8 cellular contexts compared by ENCODE assay signal in genomic region chr3:37243811-37244748, GRCh38. TPM values are rescaled to one million over a fixed set of nuclear protein-coding genes. Genes with fewer than 3 reads are reported as not detected.
DNase-seq lines count a peak whose midpoint lies in the region; ATAC-seq and TF ChIP-seq lines count a peak whose summit lies in the region.

No MANE protein-coding gene starts in this region.

- peaks cover 16% of the 10 kb centered on the region; the same call in 1 of the 2 replicates for H4K20me1 ChIP-seq in DOHH2 (ENCODE audit: control insufficient read depth, insufficient read depth, low read depth, low read length)
- peaks cover 6% of the 10 kb centered on the region for H4K20me1 ChIP-seq in GM23338 (replicated peaks; ENCODE audit: insufficient read depth)

- H3K4me3 ChIP-seq in DOHH2 (ENCODE audit: low read length) (peak overlapping the region; percentile 98), GM23338 (peak overlapping the region; percentile 93), subcutaneous abdominal adipose tissue (ENCODE audit: low read depth in 1 of 5, low read length in 5 of 5) (peak overlapping the region; percentile 86 to 97 (median 94))
- H3K4me3 ChIP-seq in naive thymus-derived CD4-positive, alpha-beta T cell (ENCODE audit: low read length) = peak overlapping the region; percentile 88

- H3K4me3 Mint-ChIP-seq in GM23338 = peak overlapping the region; percentile 96
- peak overlapping the region; percentile 95 for H3K4me3 Mint-ChIP-seq in activated T-helper 1 cell treated with anti-CD3 and anti-CD28 coated beads, Interleukin-12 subunit alpha, Interleukin-12 subunit beta, Interleukin-2, Interleukin-4 antibody, amounts not matched to agents 30 ng/mL and 10 ng/mL and 1 ng/mL, durations not matched to agents 14 hours and 24 hours and 36 hours
- H3K4me3 Mint-ChIP-seq in naive thymus-derived CD4-positive, alpha-beta T cell = peak overlapping the region; percentile 95 to 98 (median 96)

- peaks cover 10% of the 10 kb centered on the region for H3K27me3 Mint-ChIP-seq in GM23338 (ENCODE audit: insufficient read depth, low read depth, poor library complexity)
- H3K27me3 Mint-ChIP-seq in activated T-helper 1 cell treated with anti-CD3 and anti-CD28 coated beads, Interleukin-12 subunit alpha, Interleukin-12 subunit beta, Interleukin-2, Interleukin-4 antibody, amounts not matched to agents 30 ng/mL and 10 ng/mL and 1 ng/mL, durations not matched to agents 14 hours and 24 hours and 36 hours (ENCODE audit: insufficient read depth) = no peaks in the 10 kb centered on the region
- no peaks in the 10 kb centered on the region for H3K27me3 Mint-ChIP-seq in naive thymus-derived CD4-positive, alpha-beta T cell

- POLR2A ChIA-PET in naive thymus-derived CD4-positive, alpha-beta T cell (lab: Charles Lee) = interaction anchor here (1.3 kb wide), 1 partner anchor 921 kb away, joined by 3 read pairs; the partner anchor contains the start of gene OXSR1

- peaks cover 5% of the 10 kb centered on the region; the same call in 1 of the 3 replicates for H3K9me3 Mint-ChIP-seq in GM23338
- no peaks in the 10 kb centered on the region for H3K9me3 Mint-ChIP-seq in activated T-helper 1 cell treated with anti-CD3 and anti-CD28 coated beads, Interleukin-12 subunit alpha, Interleukin-12 subunit beta, Interleukin-2, Interleukin-4 antibody, amounts not matched to agents 30 ng/mL and 10 ng/mL and 1 ng/mL, durations not matched to agents 14 hours and 24 hours and 36 hours
- no peaks in the 10 kb centered on the region for H3K9me3 Mint-ChIP-seq in naive thymus-derived CD4-positive, alpha-beta T cell

- H3K9me2 ChIP-seq in DOHH2 (replicated peaks; ENCODE audit: control insufficient read depth, low read length) = no peaks in the 10 kb centered on the region
- H3K9me2 ChIP-seq in GM23338 (ENCODE audit: insufficient read depth) = 0 out of 2 replicates have a peak, but pooled peaks cover 3% of the 10 kb centered on the region

- no peaks in the 10 kb centered on the region; the same call in 1 of the 3 replicates for H3K36me3 Mint-ChIP-seq in GM23338 (ENCODE audit: low read depth)
- H3K36me3 Mint-ChIP-seq in activated T-helper 1 cell treated with anti-CD3 and anti-CD28 coated beads, Interleukin-12 subunit alpha, Interleukin-12 subunit beta, Interleukin-2, Interleukin-4 antibody, amounts not matched to agents 30 ng/mL and 10 ng/mL and 1 ng/mL, durations not matched to agents 14 hours and 24 hours and 36 hours (ENCODE audit: low read depth) = peaks cover 12% of the 10 kb centered on the region
- H3K36me3 Mint-ChIP-seq in naive thymus-derived CD4-positive, alpha-beta T cell = peaks cover 0 to 6% (median 0%) of the 10 kb centered on the region in 5 donors

- peak; percentile 78 for DNase-seq in GM23338 (ENCODE audit: low spot score)
- DNase-seq in NCI-H526 treated with DMSO at 0.1 percent for 48 hours (lab: John Stamatoyannopoulos, UW) = peak; percentile 21
- peak; percentile 24 for DNase-seq in activated T-helper 1 cell treated with anti-CD3 and anti-CD28 coated beads, Interleukin-12 subunit alpha, Interleukin-12 subunit beta, Interleukin-2, Interleukin-4 antibody, amounts not matched to agents 30 ng/mL and 10 ng/mL and 1 ng/mL, durations not matched to agents 14 hours and 24 hours and 36 hours (ENCODE audit: low spot score)
- DNase-seq in fibroblast of peridontal ligament (ENCODE audit: extremely low read depth) = peak; percentile 72
- DNase-seq in naive thymus-derived CD4-positive, alpha-beta T cell = peak in 6 of 9 donors; percentile 4 to 52 (median 10)

- H3F3A ChIP-seq in DOHH2 (ENCODE audit: control insufficient read depth, insufficient read depth) = no peaks in the 10 kb centered on the region
- H3F3A ChIP-seq in GM23338 (replicated peaks; ENCODE audit: low read depth) = peaks cover 3% of the 10 kb centered on the region; the same call in 1 of the 2 replicates

- CTCF ChIA-PET in naive thymus-derived CD4-positive, alpha-beta T cell (lab: Charles Lee) = no interaction called here

- H3K79me2 ChIP-seq in DOHH2 (ENCODE audit: control insufficient read depth, low read length) (peaks cover 68% of the 10 kb centered on the region), GM23338 (replicated peaks; ENCODE audit: insufficient read depth) (peaks cover 53% of the 10 kb centered on the region)

- TF ChIP-seq CTCF in DOHH2 (IDR thresholded peaks at IDR 0.05; ENCODE audit: low read depth, low read length, poor library complexity, severe bottlenecking) (no peak), GM23338 (conservative IDR thresholded peaks at IDR 0.05; ENCODE audit: low read depth in 2 of 2) (no peak)

- H3K9me3 ChIP-seq in DOHH2 (ENCODE audit: control insufficient read depth, insufficient read depth, low read length) = no peaks in the 10 kb centered on the region
- no peaks in the 10 kb centered on the region for H3K9me3 ChIP-seq in naive thymus-derived CD4-positive, alpha-beta T cell (ENCODE audit: control insufficient read depth in 2 of 3, low read length in 3 of 3)
- no peaks in the 10 kb centered on the region for H3K9me3 ChIP-seq in subcutaneous abdominal adipose tissue (ENCODE audit: control insufficient read depth in 5 of 5, low read length in 5 of 5)

- peak overlapping the region; percentile 89 to 100 (median 98) for H3K9ac ChIP-seq in subcutaneous abdominal adipose tissue (ENCODE audit: low read length in 5 of 5)

- peak overlapping the region; percentile 91 for H3K27ac Mint-ChIP-seq in GM23338
- H3K27ac Mint-ChIP-seq in activated T-helper 1 cell treated with anti-CD3 and anti-CD28 coated beads, Interleukin-12 subunit alpha, Interleukin-12 subunit beta, Interleukin-2, Interleukin-4 antibody, amounts not matched to agents 30 ng/mL and 10 ng/mL and 1 ng/mL, durations not matched to agents 14 hours and 24 hours and 36 hours = peak overlapping the region; percentile 98
- peak overlapping the region; percentile 97 to 99 (median 98) for H3K27ac Mint-ChIP-seq in naive thymus-derived CD4-positive, alpha-beta T cell

- peak overlapping the region; percentile 73 for H3K4me2 ChIP-seq in DOHH2 (ENCODE audit: low read length)
- H3K4me2 ChIP-seq in GM23338 = peak overlapping the region; percentile 77

- H3K27me3 ChIP-seq in DOHH2 (ENCODE audit: control insufficient read depth, low read length) = no peaks in the 10 kb centered on the region
- H3K27me3 ChIP-seq in GM23338 (ENCODE audit: insufficient read depth) = no peaks in the 10 kb centered on the region
- no peaks in the 10 kb centered on the region for H3K27me3 ChIP-seq in naive thymus-derived CD4-positive, alpha-beta T cell (ENCODE audit: control insufficient read depth in 2 of 2, insufficient read depth in 2 of 2, low read length in 2 of 2)
- H3K27me3 ChIP-seq in subcutaneous abdominal adipose tissue (ENCODE audit: control insufficient read depth in 5 of 5, insufficient read depth in 4 of 5, low read length in 5 of 5) = no peaks in the 10 kb centered on the region

- peak overlapping the region; percentile 82; the same call in 1 of the 2 replicates for H2AFZ ChIP-seq in GM23338

- H3K4me1 Mint-ChIP-seq in GM23338 = peaks cover 19% of the 10 kb centered on the region
- H3K4me1 Mint-ChIP-seq in activated T-helper 1 cell treated with anti-CD3 and anti-CD28 coated beads, Interleukin-12 subunit alpha, Interleukin-12 subunit beta, Interleukin-2, Interleukin-4 antibody, amounts not matched to agents 30 ng/mL and 10 ng/mL and 1 ng/mL, durations not matched to agents 14 hours and 24 hours and 36 hours (ENCODE audit: low read depth) = peaks cover 44% of the 10 kb centered on the region
- peaks cover 38 to 64% (median 58%) of the 10 kb centered on the region in 7 donors for H3K4me1 Mint-ChIP-seq in naive thymus-derived CD4-positive, alpha-beta T cell

- peak overlapping the region; percentile 28; the same call in 1 of the 2 replicates for H3K27ac ChIP-seq in DOHH2 (ENCODE audit: low read depth, low read length)
- peak overlapping the region; percentile 91; the same call in 1 of the 2 replicates for H3K27ac ChIP-seq in GM23338 (ENCODE audit: low read depth)
- H3K27ac ChIP-seq in naive thymus-derived CD4-positive, alpha-beta T cell (ENCODE audit: low read depth, low read length) = peak overlapping the region; percentile 92
- H3K27ac ChIP-seq in subcutaneous abdominal adipose tissue (ENCODE audit: low read depth, low read length) = peak overlapping the region; percentile 98

- peak; percentile 59 for ATAC-seq in GM23338
- no peak for ATAC-seq in naive thymus-derived CD4-positive, alpha-beta T cell
- ATAC-seq in HG02678 (IDR thresholded peaks at IDR 0.05; ENCODE audit: unreplicated experiment) = no peak

- intact Hi-C loops in activated T-helper 1 cell treated with anti-CD3 and anti-CD28 coated beads, Interleukin-12 subunit alpha, Interleukin-12 subunit beta, Interleukin-2, Interleukin-4 antibody, amounts not matched to agents 30 ng/mL and 10 ng/mL and 1 ng/mL, durations not matched to agents 14 hours and 24 hours and 36 hours (cut with micrococcal nuclease) = no loop called here
- intact Hi-C loops in naive thymus-derived CD4-positive, alpha-beta T cell (cut with micrococcal nuclease) = no loop called here

- peaks cover 19% of the 10 kb centered on the region for H3K4me1 ChIP-seq in DOHH2 (ENCODE audit: control insufficient read depth, low read length)
- peaks cover 32% of the 10 kb centered on the region for H3K4me1 ChIP-seq in GM23338 (ENCODE audit: insufficient read depth)
- peaks cover 25 to 45% of the 10 kb centered on the region in 2 donors for H3K4me1 ChIP-seq in naive thymus-derived CD4-positive, alpha-beta T cell (ENCODE audit: control insufficient read depth in 2 of 2, insufficient read depth in 2 of 2, low read length in 2 of 2)
- peaks cover 0 to 54% (median 44%) of the 10 kb centered on the region in 5 donors for H3K4me1 ChIP-seq in subcutaneous abdominal adipose tissue (ENCODE audit: control insufficient read depth in 5 of 5, insufficient read depth in 5 of 5, low read length in 5 of 5)

- H3K36me3 ChIP-seq in DOHH2 (ENCODE audit: control insufficient read depth, low read length) = peaks cover 11% of the 10 kb centered on the region; the same call in 1 of the 2 replicates
- H3K36me3 ChIP-seq in GM23338 (ENCODE audit: insufficient read depth) = no peaks in the 10 kb centered on the region
- peaks cover 0 to 8% (median 0%) of the 10 kb centered on the region in 3 experiments for H3K36me3 ChIP-seq in naive thymus-derived CD4-positive, alpha-beta T cell (ENCODE audit: control insufficient read depth in 2 of 3, insufficient read depth in 3 of 3, low read length in 3 of 3)
- no peaks in the 10 kb centered on the region for H3K36me3 ChIP-seq in subcutaneous abdominal adipose tissue (ENCODE audit: control insufficient read depth in 5 of 5, insufficient read depth in 5 of 5, low read length in 5 of 5)

TF ChIP-seq in GM23338, 12 proteins besides CTCF, POLR2A, EP300 and RAD21 (continues in another document):
- TF ChIP-seq ZNF114 (CRISPR knock-in tag; IDR thresholded peaks at IDR 0.05) (no peak), STAT1 (IDR thresholded peaks at IDR 0.05; ENCODE audit: unreplicated experiment) (no peak)

RNA-seq across cellular contexts. Expression of gene GOLGA4, which starts 1.0 kb away (rescaled TPM):
- 97.8 and 116 TPM in 2 replicates for total RNA-seq in GM23338 (2014; rRNA removed; shearing (Covaris generic))
- polyA plus RNA-seq in GM23338 (2016; fragmentation: Nextera tagmentation; extraction: Ambion mirVana) = 96.3 and 136 TPM in 2 replicates
- total RNA-seq in activated T-helper 1 cell treated with anti-CD3 and anti-CD28 coated beads, Interleukin-12 subunit alpha, Interleukin-12 subunit beta, Interleukin-2, Interleukin-4 antibody, amounts not matched to agents 30 ng/mL and 10 ng/mL and 1 ng/mL, durations not matched to agents 14 hours and 24 hours and 36 hours = 40.2 and 45.6 TPM in 2 replicates
- total RNA-seq in naive thymus-derived CD4-positive, alpha-beta T cell = 10 to 100 TPM; 45.0 to 72.0 (median 56.4) TPM
- 10 to 100 TPM; 11.5 to 26.3 TPM for polyA plus RNA-seq in naive thymus-derived CD4-positive, alpha-beta T cell

Comparison
In these comparisons a context has a peak if more than half of its experiments do, and no peak if none do; other contexts are left out.
1. H3K27ac ChIP-seq: peak in every context shown above with its lines; median percentile 98 in subcutaneous abdominal adipose tissue; 92 in naive thymus-derived CD4-positive, alpha-beta T cell; 91 in GM23338; 28 in DOHH2.
2. DNase-seq: peak in every context shown above with its lines; median percentile 78 in GM23338; 72 in fibroblast of peridontal ligament; 24 in activated T-helper 1 cell treated with anti-CD3 and anti-CD28 coated beads, Interleukin-12 subunit alpha, Interleukin-12 subunit beta, Interleukin-2, Interleukin-4 antibody, amounts not matched to agents 30 ng/mL and 10 ng/mL and 1 ng/mL, durations not matched to agents 14 hours and 24 hours and 36 hours; 21 in NCI-H526 treated with DMSO at 0.1 percent for 48 hours; 10 in naive thymus-derived CD4-positive, alpha-beta T cell.